1 cellular context compared by ENCODE assay signal in the genomic region with DNA sequence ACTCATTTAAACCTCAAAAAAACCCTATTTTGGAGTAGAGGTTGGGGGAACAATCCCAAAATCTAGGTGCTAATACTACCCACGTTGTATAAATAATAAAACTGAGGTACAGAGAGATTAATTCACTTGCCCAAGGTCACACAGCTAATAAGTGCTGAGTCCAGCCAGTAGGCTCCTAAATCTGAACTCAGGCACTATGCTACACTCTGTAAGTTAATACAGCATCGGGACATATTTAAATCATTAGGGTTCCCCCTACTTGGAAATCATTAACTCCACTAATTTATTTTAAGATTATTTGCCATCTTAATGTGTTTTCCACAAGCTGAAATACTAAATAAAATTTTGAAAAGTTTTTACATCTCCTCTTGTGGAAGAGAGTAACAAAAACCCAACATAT.
TF ChIP-seq lines count a peak whose summit lies in the region.

No MANE protein-coding gene starts in this region.

TF ChIP-seq in WTC11, 78 proteins besides CTCF, POLR2A, EP300 and RAD21:
- TF ChIP-seq ATF2 (CRISPR knock-in tag; IDR thresholded peaks at IDR 0.05; ENCODE audit: borderline replicate concordance, low read depth), result no peak
- no peak for TF ChIP-seq RORB (CRISPR knock-in tag; IDR thresholded peaks at IDR 0.05)
